ENCODE assay signal across 30 cellular contexts in the genomic region with DNA sequence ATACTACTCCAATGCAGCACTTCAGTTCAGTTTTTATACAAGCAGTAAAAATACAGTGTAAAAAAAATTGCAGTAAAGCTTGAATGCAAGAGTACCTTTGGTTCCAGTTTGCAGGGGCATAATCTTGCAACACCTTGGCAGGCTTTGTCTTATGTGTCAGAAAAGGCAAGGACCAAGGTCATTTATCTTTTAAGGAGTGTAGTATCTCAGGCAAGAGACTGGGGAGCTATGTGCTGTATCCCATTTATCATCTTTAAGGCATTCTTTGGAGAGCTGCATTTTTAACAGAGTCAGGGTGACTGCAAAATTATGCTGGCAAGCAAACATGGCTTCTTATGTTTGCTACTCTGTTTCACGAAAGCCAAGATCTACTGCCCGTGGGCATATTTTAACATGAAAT. TPM values are rescaled to one million over a fixed set of nuclear protein-coding genes. Genes with fewer than 3 reads are reported as not detected.
"Had no signal": no experiment of that assay in that cellular context is flagged by ENCODE, and none has a peak within 500 bp of the region (broad histone marks: within the 10 kb centered on the region; RNA-seq: fewer than 3 reads in every experiment).

No MANE protein-coding gene starts in this region.

- H3K27ac Mint-ChIP-seq: naive thymus-derived CD8-positive, alpha-beta T cell; stimulated activated naive B cell treated with anti-CD40 and anti-IgM and Interleukin-4, amounts not matched to agents 10 μg/mL and 1 μg/mL and 100 μg/mL, for 72 hours; stimulated activated naive CD8-positive, alpha-beta T cell treated with anti-CD3 and anti-CD28 coated beads, Interleukin-15, Interleukin-2, amounts not matched to agents 100 ng/mL and 50 ng/mL, for 24 hours had no signal

- ATAC-seq: heart right ventricle; left cardiac atrium; left lung; naive thymus-derived CD8-positive, alpha-beta T cell; psoas muscle; right cardiac atrium; stimulated activated naive B cell treated with anti-CD40 and anti-IgM and Interleukin-4, amounts not matched to agents 10 μg/mL and 1 μg/mL and 100 μg/mL, for 72 hours; upper lobe of right lung had no signal

- H3K27ac ChIP-seq: coronary artery, esophagus squamous epithelium, heart right ventricle, left lung, psoas muscle, skin epidermis, thoracic aorta, tibial nerve, upper lobe of right lung, uterus had no signal

- H3K9me3 ChIP-seq: esophagus squamous epithelium, heart right ventricle, left lung, ovary, psoas muscle, thoracic aorta, tibial nerve, upper lobe of right lung, uterus had no signal

- H3K4me1 ChIP-seq: esophagus squamous epithelium, heart right ventricle, left lung, psoas muscle, tibial nerve, upper lobe of right lung, uterus had no signal

- H3K36me3 Mint-ChIP-seq: naive thymus-derived CD8-positive, alpha-beta T cell; stimulated activated naive B cell treated with anti-CD40 and anti-IgM and Interleukin-4, amounts not matched to agents 10 μg/mL and 1 μg/mL and 100 μg/mL, for 72 hours had no signal

- H3K27me3 ChIP-seq: esophagus squamous epithelium, heart right ventricle, left lung, ovary, tibial nerve, upper lobe of right lung, uterus had no signal

- H3K4me3 Mint-ChIP-seq: naive thymus-derived CD8-positive, alpha-beta T cell; stimulated activated naive B cell treated with anti-CD40 and anti-IgM and Interleukin-4, amounts not matched to agents 10 μg/mL and 1 μg/mL and 100 μg/mL, for 72 hours; stimulated activated naive CD8-positive, alpha-beta T cell treated with anti-CD3 and anti-CD28 coated beads, Interleukin-15, Interleukin-2, amounts not matched to agents 100 ng/mL and 50 ng/mL, for 24 hours had no signal

- H3K36me3 ChIP-seq: esophagus squamous epithelium, heart right ventricle, left lung, ovary, thoracic aorta, tibial nerve, upper lobe of right lung, uterus had no signal

- H3K27me3 Mint-ChIP-seq: stimulated activated naive B cell treated with anti-CD40 and anti-IgM and Interleukin-4, amounts not matched to agents 10 μg/mL and 1 μg/mL and 100 μg/mL, for 72 hours; stimulated activated naive CD8-positive, alpha-beta T cell treated with anti-CD3 and anti-CD28 coated beads, Interleukin-15, Interleukin-2, amounts not matched to agents 100 ng/mL and 50 ng/mL, for 24 hours had no signal

- DNase-seq: dermis blood vessel endothelial cell; effector memory CD4-positive, alpha-beta T cell; erythroblast; esophagus squamous epithelium; foreskin melanocyte; glutamatergic neuron; heart right ventricle; hippocampal formation; left cardiac atrium; left lung; mesenchymal stem cell; midbrain; naive thymus-derived CD8-positive, alpha-beta T cell; occipital lobe; ovary; posterior cingulate gyrus; psoas muscle; right cardiac atrium; stimulated activated CD4-positive, alpha-beta T cell treated with anti-CD3 and anti-CD28 coated beads, Interleukin-15, amount 100 ng/mL, for 24 hours; stimulated activated CD4-positive, alpha-beta T cell treated with anti-CD3 and anti-CD28 coated beads, Interleukin-2, amount 100 ng/mL, for 48 hours; stimulated activated naive B cell treated with anti-CD40 and anti-IgM and Interleukin-4, amounts not matched to agents 10 μg/mL and 1 μg/mL and 100 μg/mL, for 72 hours; upper lobe of right lung; uterus had no signal

- H3K4me3 ChIP-seq: coronary artery, esophagus squamous epithelium, heart right ventricle, left lung, ovary, psoas muscle, skin epidermis, thoracic aorta, tibial nerve, upper lobe of right lung, uterus had no signal

- H3K4me1 Mint-ChIP-seq: naive thymus-derived CD8-positive, alpha-beta T cell; stimulated activated naive B cell treated with anti-CD40 and anti-IgM and Interleukin-4, amounts not matched to agents 10 μg/mL and 1 μg/mL and 100 μg/mL, for 72 hours had no signal

- FAIRE-seq: endometrium, islet of Langerhans had no signal

- H3K9me3 Mint-ChIP-seq: naive thymus-derived CD8-positive, alpha-beta T cell; stimulated activated naive B cell treated with anti-CD40 and anti-IgM and Interleukin-4, amounts not matched to agents 10 μg/mL and 1 μg/mL and 100 μg/mL, for 72 hours; stimulated activated naive CD8-positive, alpha-beta T cell treated with anti-CD3 and anti-CD28 coated beads, Interleukin-15, Interleukin-2, amounts not matched to agents 100 ng/mL and 50 ng/mL, for 24 hours had no signal

RNA-seq across cellular contexts. Expression of a gene that starts 14.8 kb away (rescaled TPM):
- total RNA-seq: naive thymus-derived CD8-positive, alpha-beta T cell had no signal
- polyA plus RNA-seq: naive thymus-derived CD8-positive, alpha-beta T cell had no signal
